12 cellular contexts compared by ENCODE assay signal in the genomic region with DNA sequence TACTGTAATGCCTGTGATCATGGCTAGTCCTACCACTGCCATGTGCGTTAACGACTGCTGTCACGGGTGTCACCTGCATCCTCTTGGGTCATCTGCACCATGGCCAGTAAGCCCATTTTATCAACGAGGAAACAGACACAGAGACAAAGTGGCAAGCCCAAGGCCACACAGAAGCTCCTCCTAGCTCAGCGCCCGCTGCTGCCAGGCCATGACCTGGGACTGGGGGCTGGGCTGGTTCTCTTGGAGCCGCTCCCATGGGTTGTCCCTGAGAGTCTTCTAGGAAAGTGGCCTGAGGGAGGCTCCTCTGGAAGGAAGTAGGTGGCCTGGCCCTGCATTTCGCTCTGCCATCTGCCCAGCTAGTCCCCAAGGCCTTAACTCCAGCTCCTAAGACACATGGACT. TPM values are rescaled to one million over a fixed set of nuclear protein-coding genes. Genes with fewer than 3 reads are reported as not detected.
DNase-seq lines count a peak whose midpoint lies in the region; ATAC-seq and TF ChIP-seq lines count a peak whose summit lies in the region.
"Had no signal": no experiment of that assay in that cellular context is flagged by ENCODE, and none has a peak within 500 bp of the region (broad histone marks: within the 10 kb centered on the region; RNA-seq: fewer than 3 reads in every experiment).

No MANE protein-coding gene starts in this region.

- no peaks in the 10 kb centered on the region for H3K9me3 Mint-ChIP-seq in T-helper 2 cell treated with Interferon-gamma antibody and Interleukin-4, amounts not matched to agents 5 μg/mL and 100 μg/mL, for 36 hours
- H3K9me3 Mint-ChIP-seq in endothelial cell (ENCODE audit: unreplicated experiment) (no peaks in the 10 kb centered on the region), GM23338 (no peaks in the 10 kb centered on the region)
- H3K9me3 Mint-ChIP-seq in stimulated activated memory B cell treated with anti-CD40 and anti-IgM and Interleukin-4, amounts not matched to agents 10 μg/mL and 1 μg/mL and 100 μg/mL, for 72 hours = no peaks in the 10 kb centered on the region
- H3K9me3 Mint-ChIP-seq: IgD-negative memory B cell, neural progenitor cell had no signal

- H3K9me2 ChIP-seq in GM23338 (ENCODE audit: insufficient read depth) = no peaks in the 10 kb centered on the region

- no peaks in the 10 kb centered on the region for H4K20me1 ChIP-seq in GM23338 (replicated peaks; ENCODE audit: insufficient read depth)

- peaks cover 40% of the 10 kb centered on the region for H3K36me3 Mint-ChIP-seq in T-helper 2 cell treated with Interferon-gamma antibody and Interleukin-4, amounts not matched to agents 5 μg/mL and 100 μg/mL, for 36 hours (ENCODE audit: low read depth)
- H3K36me3 Mint-ChIP-seq in T-helper 17 cell (ENCODE audit: low read depth) = peaks cover 5% of the 10 kb centered on the region
- peaks cover 9% of the 10 kb centered on the region for H3K36me3 Mint-ChIP-seq in endothelial cell (ENCODE audit: low read depth, unreplicated experiment)
- H3K36me3 Mint-ChIP-seq in stimulated activated memory B cell treated with anti-CD40 and anti-IgM and Interleukin-4, amounts not matched to agents 10 μg/mL and 1 μg/mL and 100 μg/mL, for 72 hours = peaks cover 22% of the 10 kb centered on the region
- peaks cover 34% of the 10 kb centered on the region for H3K36me3 Mint-ChIP-seq in GM23338 (ENCODE audit: low read depth)
- H3K36me3 Mint-ChIP-seq: IgD-negative memory B cell had no signal

- H3K27ac ChIP-seq in GM23338 (ENCODE audit: low read depth) = no peak overlapping the region
- H3K27ac ChIP-seq: neural progenitor cell had no signal

- 0 out of 2 replicates have a peak, but pooled peaks cover 5% of the 10 kb centered on the region for H3F3A ChIP-seq in GM23338 (replicated peaks; ENCODE audit: low read depth)

- H3K27me3 ChIP-seq in GM23338 (ENCODE audit: insufficient read depth) = peaks cover 6% of the 10 kb centered on the region; the same call in 1 of the 2 replicates

- H3K4me1 Mint-ChIP-seq in T-helper 2 cell treated with Interferon-gamma antibody and Interleukin-4, amounts not matched to agents 5 μg/mL and 100 μg/mL, for 36 hours (ENCODE audit: low read depth) = peaks cover 31% of the 10 kb centered on the region
- H3K4me1 Mint-ChIP-seq in T-helper 17 cell = peaks cover 48% of the 10 kb centered on the region
- peaks cover 38% of the 10 kb centered on the region for H3K4me1 Mint-ChIP-seq in endothelial cell (ENCODE audit: unreplicated experiment)
- H3K4me1 Mint-ChIP-seq in stimulated activated memory B cell treated with anti-CD40 and anti-IgM and Interleukin-4, amounts not matched to agents 10 μg/mL and 1 μg/mL and 100 μg/mL, for 72 hours = peaks cover 42% of the 10 kb centered on the region
- H3K4me1 Mint-ChIP-seq in GM23338 = peaks cover 26% of the 10 kb centered on the region

- H3K27ac Mint-ChIP-seq in T-helper 2 cell treated with Interferon-gamma antibody and Interleukin-4, amounts not matched to agents 5 μg/mL and 100 μg/mL, for 36 hours = peak overlapping the region; percentile 83
- H3K27ac Mint-ChIP-seq in T-helper 17 cell (peak overlapping the region; percentile 94), endothelial cell (ENCODE audit: unreplicated experiment) (peak overlapping the region; percentile 64), GM23338 (no peak overlapping the region)
- H3K27ac Mint-ChIP-seq in stimulated activated memory B cell treated with anti-CD40 and anti-IgM and Interleukin-4, amounts not matched to agents 10 μg/mL and 1 μg/mL and 100 μg/mL, for 72 hours = peak overlapping the region; percentile 79
- H3K27ac Mint-ChIP-seq: neural progenitor cell had no signal

- ATAC-seq in T-helper 17 cell (no peak), HG03280 (IDR thresholded peaks at IDR 0.05; ENCODE audit: unreplicated experiment) (no peak), GM23338 (no peak)
- ATAC-seq in stimulated activated memory B cell treated with anti-CD40 and anti-IgM and Interleukin-4, amounts not matched to agents 10 μg/mL and 1 μg/mL and 100 μg/mL, for 72 hours = no peak

- no peak for DNase-seq in T-helper 2 cell treated with Interferon-gamma antibody and Interleukin-4, amounts not matched to agents 5 μg/mL and 100 μg/mL, for 36 hours (ENCODE audit: low spot score)
- DNase-seq in T-helper 2 cell (no peak), T-helper 17 cell (no peak), endothelial cell (ENCODE audit: low spot score) (no peak), GM23338 (ENCODE audit: low spot score) (no peak)
- DNase-seq in stimulated activated CD4-positive, alpha-beta T cell treated with anti-CD3 and anti-CD28 coated beads, Interleukin-4, amount 100 ng/mL, for 4 hours = no peak
- DNase-seq: DMS79, NCI-H2029 treated with DMSO at 0.1 percent for 48 hours had no signal

- TF ChIP-seq CTCF in endothelial cell (IDR thresholded peaks at IDR 0.05; ENCODE audit: unreplicated experiment) = no peak
- TF ChIP-seq CTCF in GM23338 (conservative IDR thresholded peaks at IDR 0.05; ENCODE audit: low read depth in 2 of 2) = no peak

- H3K4me3 Mint-ChIP-seq in T-helper 2 cell treated with Interferon-gamma antibody and Interleukin-4, amounts not matched to agents 5 μg/mL and 100 μg/mL, for 36 hours = peak overlapping the region; percentile 88
- H3K4me3 Mint-ChIP-seq in T-helper 17 cell = peak overlapping the region; percentile 93
- no peak overlapping the region for H3K4me3 Mint-ChIP-seq in endothelial cell (ENCODE audit: unreplicated experiment)
- no peak overlapping the region for H3K4me3 Mint-ChIP-seq in stimulated activated memory B cell treated with anti-CD40 and anti-IgM and Interleukin-4, amounts not matched to agents 10 μg/mL and 1 μg/mL and 100 μg/mL, for 72 hours
- H3K4me3 Mint-ChIP-seq in GM23338 = no peak overlapping the region
- H3K4me3 Mint-ChIP-seq: neural progenitor cell had no signal

- H3K4me3 ChIP-seq in GM23338 = no peak overlapping the region
- H3K4me3 ChIP-seq: neural progenitor cell had no signal

- peaks cover 14% of the 10 kb centered on the region for H3K4me1 ChIP-seq in GM23338 (ENCODE audit: insufficient read depth)

- no peak overlapping the region for H3K4me2 ChIP-seq in GM23338
- H3K4me2 ChIP-seq: neural progenitor cell had no signal

- no peaks in the 10 kb centered on the region for H3K36me3 ChIP-seq in GM23338 (ENCODE audit: insufficient read depth)
- H3K36me3 ChIP-seq: neural progenitor cell had no signal

- no peak overlapping the region for H2AFZ ChIP-seq in GM23338
- H2AFZ ChIP-seq: neural progenitor cell had no signal

- peaks cover 11% of the 10 kb centered on the region for H3K79me2 ChIP-seq in GM23338 (replicated peaks; ENCODE audit: insufficient read depth)

- H3K27me3 Mint-ChIP-seq in T-helper 2 cell treated with Interferon-gamma antibody and Interleukin-4, amounts not matched to agents 5 μg/mL and 100 μg/mL, for 36 hours (ENCODE audit: low read depth) = no peaks in the 10 kb centered on the region
- H3K27me3 Mint-ChIP-seq in T-helper 17 cell = no peaks in the 10 kb centered on the region
- peaks cover 7% of the 10 kb centered on the region for H3K27me3 Mint-ChIP-seq in endothelial cell (ENCODE audit: unreplicated experiment)
- H3K27me3 Mint-ChIP-seq in stimulated activated memory B cell treated with anti-CD40 and anti-IgM and Interleukin-4, amounts not matched to agents 10 μg/mL and 1 μg/mL and 100 μg/mL, for 72 hours = no peaks in the 10 kb centered on the region
- peaks cover 11% of the 10 kb centered on the region for H3K27me3 Mint-ChIP-seq in GM23338 (ENCODE audit: insufficient read depth, low read depth, poor library complexity)
- H3K27me3 Mint-ChIP-seq: IgD-negative memory B cell had no signal

- no peaks in the 10 kb centered on the region for H3K9me3 ChIP-seq in T-helper 17 cell (ENCODE audit: control insufficient read depth, low read length, poor library complexity, severe bottlenecking)

TF ChIP-seq in GM23338, 12 proteins besides CTCF, POLR2A, EP300 and RAD21 (continues in another document):
- TF ChIP-seq REST (IDR thresholded peaks at IDR 0.05; ENCODE audit: unreplicated experiment) (no peak), EZH2 (IDR thresholded peaks at IDR 0.05; ENCODE audit: low read depth, unreplicated experiment) (no peak)

RNA-seq across cellular contexts. Expression of gene DUSP7, which starts 4.9 kb away (rescaled TPM):
- total RNA-seq in T-helper 17 cell (10 to 100 TPM; 15.8 to 18.6 TPM), endothelial cell (ENCODE audit: unreplicated experiment) (21.7 TPM)
- total RNA-seq in GM23338 (2014; rRNA removed; shearing (Covaris generic)) = 14.7 and 15.8 TPM in 2 replicates
- polyA plus RNA-seq in GM23338 (2016; fragmentation: Nextera tagmentation; extraction: Ambion mirVana) = 5.6 and 5.9 TPM in 2 replicates

RNA-seq across cellular contexts. Expression of gene RPL29, which starts 55.7 kb away (rescaled TPM):
- 1,000 to 10,000 TPM; 1,359 to 1,493 TPM for total RNA-seq in T-helper 17 cell
- 925 TPM for total RNA-seq in endothelial cell (ENCODE audit: unreplicated experiment)
- 1,341 and 1,471 TPM in 2 replicates for total RNA-seq in GM23338 (2014; rRNA removed; shearing (Covaris generic))
- polyA plus RNA-seq in GM23338 (2016; fragmentation: Nextera tagmentation; extraction: Ambion mirVana) = 1,864 and 1,983 TPM in 2 replicates

Comparison
In these comparisons a context has a peak if more than half of its experiments do, and no peak if none do; other contexts are left out.
1. H3K4me3 Mint-ChIP-seq: peak in T-helper 2 cell treated with Interferon-gamma antibody and Interleukin-4, amounts not matched to agents 5 μg/mL and 100 μg/mL, for 36 hours (single experiment) and T-helper 17 cell (single experiment); none in endothelial cell (single experiment), stimulated activated memory B cell treated with anti-CD40 and anti-IgM and Interleukin-4, amounts not matched to agents 10 μg/mL and 1 μg/mL and 100 μg/mL, for 72 hours (single experiment) and GM23338 (single experiment).